12 cellular contexts compared by ENCODE assay signal in genomic region chr5:67021522-67022316, GRCh38.
A peak's percentile ranks its signal among the peaks of the same experiment; 100 is the strongest.
DNase-seq lines count a peak whose midpoint lies in the region; ATAC-seq and TF ChIP-seq lines count a peak whose summit lies in the region.
"Had no signal": no experiment of that assay in that cellular context is flagged by ENCODE, and none has a peak within 500 bp of the region (broad histone marks: within the 10 kb centered on the region; RNA-seq: fewer than 3 reads in every experiment).

No MANE protein-coding gene starts in this region.

- TF ChIP-seq CTCF in psoas muscle (IDR thresholded peaks at IDR 0.05) = no peak

- 57 to 71% (median 65%) methylated on average over 3 of the region's 3 CpGs for WGBS in psoas muscle, 3 donors

- H3K27me3 ChIP-seq in psoas muscle (ENCODE audit: insufficient read depth in 3 of 3, low read length in 2 of 3) = no peaks in the 10 kb centered on the region

- H3K27ac ChIP-seq in epithelial cell of prostate (peak overlapping the region; percentile 100), psoas muscle (peak overlapping the region; percentile 62)

- H3K4me3 ChIP-seq in psoas muscle = no peak overlapping the region
- H3K4me3 ChIP-seq: lung had no signal

- ATAC-seq in GM19455 (IDR thresholded peaks at IDR 0.05; ENCODE audit: unreplicated experiment) (peak; percentile 64), HG02884 (IDR thresholded peaks at IDR 0.05; ENCODE audit: unreplicated experiment) (peak; percentile 63), psoas muscle (peak in 3 of 4 donors; percentile 42 to 57 (median 50)), HG03457 (IDR thresholded peaks at IDR 0.05; ENCODE audit: unreplicated experiment) (no peak)

- no peaks in the 10 kb centered on the region for H3K9me3 ChIP-seq in psoas muscle

- intact Hi-C loops in psoas muscle (cut with DNase I) = no loop called here

- peaks cover 44% of the 10 kb centered on the region for H3K4me1 ChIP-seq in psoas muscle

- DNase-seq in epithelial cell of prostate (ENCODE audit: low read depth, low spot score) (no peak), psoas muscle (no peak), NCI-H2107 treated with DMSO at 0.1 percent for 48 hours (lab: John Stamatoyannopoulos, UW; ENCODE audit: unreplicated experiment) (no peak), NCI-H1930 (lab: John Stamatoyannopoulos, UW) (no peak), NCI-H510A (lab: John Stamatoyannopoulos, UW) (no peak)
- DNase-seq: activated CD4-positive, alpha-beta T cell treated with anti-CD3 and anti-CD28 coated beads for 48 hours; activated naive CD4-positive, alpha-beta T cell treated with Interleukin-2 at 50 U/mL for 16 hours; NCI-H187 had no signal

- no peaks in the 10 kb centered on the region for H3K36me3 ChIP-seq in psoas muscle (ENCODE audit: insufficient read depth in 1 of 2, low read depth in 1 of 2)
